14 cellular contexts compared by ENCODE assay signal in the genomic region with DNA sequence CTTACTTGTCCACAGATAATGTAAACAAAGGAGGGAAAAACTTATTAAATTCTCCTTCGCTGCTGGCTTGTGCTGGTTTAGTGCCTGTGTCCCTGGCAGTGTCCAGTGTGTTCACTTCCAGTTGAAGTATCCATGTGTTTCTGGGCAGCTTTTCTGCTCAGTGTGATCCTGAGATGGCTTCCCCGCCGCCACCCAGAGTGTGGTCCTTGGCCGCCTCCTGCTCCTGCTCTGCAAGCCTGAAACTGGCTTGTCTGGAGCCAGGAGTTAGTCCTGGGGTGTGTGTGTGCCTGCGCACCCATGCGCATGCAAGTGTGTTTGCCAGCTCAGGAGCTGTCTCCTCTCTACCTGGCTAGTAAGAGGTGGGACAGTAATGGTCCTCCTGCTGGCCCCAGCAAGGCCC. TPM values are rescaled to one million over a fixed set of nuclear protein-coding genes. Genes with fewer than 3 reads are reported as not detected.
DNase-seq lines count a peak whose midpoint lies in the region; ATAC-seq, FAIRE-seq and TF ChIP-seq lines count a peak whose summit lies in the region.
"Had no signal": no experiment of that assay in that cellular context is flagged by ENCODE, and none has a peak within 500 bp of the region (broad histone marks: within the 10 kb centered on the region; RNA-seq: fewer than 3 reads in every experiment).

No MANE protein-coding gene starts in this region.

- H4K20me1 ChIP-seq in HepG2 (ENCODE audit: insufficient read depth, low read length), result no peaks in the 10 kb centered on the region

- peaks cover 11 to 44% of the 10 kb centered on the region in 2 experiments; a peak in 4 of 5 replicates for H3K36me3 ChIP-seq in HepG2 (replicated peaks in 1 of 2; ENCODE audit: control insufficient read depth in 1 of 2, insufficient read depth in 2 of 2, low read length in 2 of 2)
- H3K36me3 ChIP-seq in right lobe of liver, result peaks cover 0 to 9% (median 0%) of the 10 kb centered on the region in 4 donors
- H3K36me3 ChIP-seq in prostate gland, result peaks cover 0 to 6% of the 10 kb centered on the region in 2 donors

- no peak for TF ChIP-seq EP300 in HepG2 (IDR thresholded peaks at IDR 0.05; ENCODE audit: low read depth in 2 of 2, low read length in 2 of 2)
- no peak for TF ChIP-seq EP300 in HepG2 (CRISPR knock-in tag; IDR thresholded peaks at IDR 0.05; ENCODE audit: borderline replicate concordance)

- POLR2A ChIA-PET in HepG2 (lab: Yijun Ruan, JAX), result no interaction called here

- DNase-seq in HepG2 (ENCODE audit: low spot score) (no peak), right lobe of liver (no peak), prostate gland (ENCODE audit: low spot score) (peak; percentile 34), occipital lobe (lab: John Stamatoyannopoulos, UW) (no peak)
- DNase-seq: ACHN; CD4-positive, CD25-positive, alpha-beta regulatory T cell; DMS53; HCEC 1CT; HFFc6 had no signal

- H2AFZ ChIP-seq in HepG2 (ENCODE audit: low read length), result no peak overlapping the region

- H3K27ac ChIP-seq in HepG2 (ENCODE audit: extremely low read length, insufficient read depth, low read length) (no peak overlapping the region), right lobe of liver (no peak overlapping the region), layer of hippocampus (ENCODE audit: low read depth, low read length) (peak overlapping the region; percentile 21), prostate gland (peak overlapping the region in 1 of 2 donors; percentile 24)
- H3K27ac ChIP-seq: BLaER1 treated with 17β-estradiol and CSF1 and Interleukin-3, amounts not matched to agents 10 nM and 100 nM had no signal

- intact Hi-C loops in HepG2 (cut with micrococcal nuclease; ENCODE audit: unreplicated experiment) (no loop called here), right lobe of liver (cut with DNase I) (no loop called here), prostate gland (cut with DNase I) (loop anchor here (10.0 kb wide), 1 partner anchor 250 kb away; no protein-coding TSS in a partner anchor)

- TF ChIP-seq CTCF in HepG2 (CRISPR knock-in tag; IDR thresholded peaks at IDR 0.05) (no peak), right lobe of liver (IDR thresholded peaks at IDR 0.05) (no peak), prostate gland (IDR thresholded peaks at IDR 0.05) (no peak)

- H3K27me3 ChIP-seq in HepG2 (ENCODE audit: control insufficient read depth in 1 of 2, insufficient read depth in 2 of 2, low read length in 2 of 2) (no peaks in the 10 kb centered on the region), right lobe of liver (no peaks in the 10 kb centered on the region), layer of hippocampus (ENCODE audit: control insufficient read depth, insufficient read depth, low read length) (no peaks in the 10 kb centered on the region), prostate gland (replicated peaks; ENCODE audit: insufficient read depth) (no peaks in the 10 kb centered on the region)
- H3K27me3 ChIP-seq: BLaER1 treated with 17β-estradiol and CSF1 and Interleukin-3, amounts not matched to agents 10 nM and 100 nM had no signal

- ATAC-seq in HepG2, result no peak; the same call in 2 of the 3 replicates
- ATAC-seq in right lobe of liver, result no peak
- no peak for ATAC-seq in HG03175 (IDR thresholded peaks at IDR 0.05; ENCODE audit: unreplicated experiment)
- ATAC-seq in HG03520 (IDR thresholded peaks at IDR 0.05; ENCODE audit: unreplicated experiment), result no peak

- no peak for FAIRE-seq in HepG2 (lab: Jason Lieb, UNC)
- FAIRE-seq: GM18507 had no signal

- H3K79me2 ChIP-seq in HepG2 (ENCODE audit: insufficient read depth, low read length), result no peaks in the 10 kb centered on the region

- TF ChIP-seq RAD21 in HepG2 (CRISPR knock-in tag; IDR thresholded peaks at IDR 0.05), result no peak

- no peak overlapping the region for H3K4me2 ChIP-seq in HepG2 (ENCODE audit: low read depth, low read length)
- H3K4me2 ChIP-seq: BLaER1 treated with 17β-estradiol and CSF1 and Interleukin-3, amounts not matched to agents 10 nM and 100 nM had no signal

- no peak overlapping the region for H3K9ac ChIP-seq in HepG2 (ENCODE audit: insufficient read depth, low read depth, low read length)
- H3K9ac ChIP-seq: BLaER1 treated with 17β-estradiol and CSF1 and Interleukin-3, amounts not matched to agents 10 nM and 100 nM had no signal

- no TSS peak for BruUV-seq in HepG2 (replicated peaks; lab: Mats Ljungman, UMichigan)

- H3K9me3 ChIP-seq in HepG2 (ENCODE audit: low read length) (no peaks in the 10 kb centered on the region), right lobe of liver (no peaks in the 10 kb centered on the region), prostate gland (no peaks in the 10 kb centered on the region)

- H3K4me1 ChIP-seq in HepG2 (ENCODE audit: insufficient read depth, low read length) (no peaks in the 10 kb centered on the region), right lobe of liver (no peaks in the 10 kb centered on the region), prostate gland (replicated peaks) (peaks cover 4% of the 10 kb centered on the region)

- CTCF ChIA-PET in HepG2 (lab: Yijun Ruan, JAX; ENCODE audit: low intra/inter-chr PET ratio, low total read pairs), result no interaction called here

- in situ Hi-C loops in HepG2 (cut with HindIII; ENCODE audit: extremely low pct_ligation_motif_present, low pct_unique_long_range_greater_than_20kb), result no loop called here

- 92% methylated on average over 6 of the region's 6 CpGs for WGBS in HepG2 (ENCODE audit: low lambda C conversion rate)
- WGBS in right lobe of liver (ENCODE audit: insufficient coverage, low coverage, low lambda C conversion rate, missing lambda C conversion rate), result 100% methylated on average over 3 of the region's 6 CpGs
- WGBS in prostate gland, result 43% methylated on average over 6 of the region's 6 CpGs

- no peak overlapping the region for H3K4me3 ChIP-seq in HepG2 (replicated peaks in 1 of 3; ENCODE audit: insufficient read depth in 1 of 3, low read depth in 2 of 3, low read length in 3 of 3)
- H3K4me3 ChIP-seq in right lobe of liver, result no peak overlapping the region
- no peak overlapping the region for H3K4me3 ChIP-seq in prostate gland
- H3K4me3 ChIP-seq: BLaER1 treated with 17β-estradiol and CSF1 and Interleukin-3, amounts not matched to agents 10 nM and 100 nM had no signal

- TF ChIP-seq POLR2A in HepG2 (IDR thresholded peaks at IDR 0.05; ENCODE audit: insufficient read depth in 1 of 2, low read depth in 2 of 2, low read length in 2 of 2) (no peak), right lobe of liver (IDR thresholded peaks at IDR 0.05) (no peak), prostate gland (IDR thresholded peaks at IDR 0.05) (no peak)

TF ChIP-seq in HepG2, 621 proteins besides CTCF, POLR2A, EP300 and RAD21:
- TF ChIP-seq FLYWCH1 (CRISPR knock-in tag; IDR thresholded peaks at IDR 0.05) (no peak), AGO2 (optimal IDR thresholded peaks at IDR 0.05; ENCODE audit: low read depth, low read length) (peak; percentile 39), PITX1 (CRISPR knock-in tag; IDR thresholded peaks at IDR 0.05) (no peak), SP1 (IDR thresholded peaks at IDR 0.05) (no peak), SP1 (CRISPR knock-in tag; IDR thresholded peaks at IDR 0.05) (no peak), RBM22 (optimal IDR thresholded peaks at IDR 0.05; ENCODE audit: low read length) (peak; percentile 80), SETDB1 (CRISPR knock-in tag; IDR thresholded peaks at IDR 0.05; ENCODE audit: borderline replicate concordance) (no peak), MXD4 (CRISPR knock-in tag; IDR thresholded peaks at IDR 0.05) (no peak), ZNF138 (CRISPR knock-in tag; IDR thresholded peaks at IDR 0.05; ENCODE audit: low read depth) (no peak), ZNF766 (CRISPR knock-in tag; IDR thresholded peaks at IDR 0.05; ENCODE audit: borderline replicate concordance) (no peak)
- TF ChIP-seq, protein P1, sequence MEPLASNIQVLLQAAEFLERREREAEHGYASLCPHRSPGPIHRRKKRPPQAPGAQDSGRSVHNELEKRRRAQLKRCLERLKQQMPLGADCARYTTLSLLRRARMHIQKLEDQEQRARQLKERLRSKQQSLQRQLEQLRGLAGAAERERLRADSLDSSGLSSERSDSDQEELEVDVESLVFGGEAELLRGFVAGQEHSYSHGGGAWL (CRISPR knock-in tag; IDR thresholded peaks at IDR 0.05), result no peak

RNA-seq across cellular contexts. Expression of gene BTBD3, which starts 7.2 kb away (rescaled TPM):
- total RNA-seq in HepG2 (2016; rRNA removed; fragmentation: Illumina TruSeq; extraction: Trizol), result 32.2 and 48.7 TPM in 2 replicates
- 7.9 and 10.0 TPM in 2 replicates for total RNA-seq in HepG2 (2016; cell fraction: cytosol; rRNA removed; fragmentation: Illumina TruSeq; extraction: Trizol; ENCODE audit: low read depth)
- total RNA-seq in HepG2 (2016; cell fraction: insoluble cytoplasmic fraction; rRNA removed; fragmentation: Illumina TruSeq; extraction: Trizol), result 31.9 and 48.3 TPM in 2 replicates
- 29.9 and 30.3 TPM in 2 replicates for total RNA-seq in HepG2 (2016; cell fraction: membrane; rRNA removed; fragmentation: Illumina TruSeq; extraction: Trizol)
- 45.4 and 45.9 TPM in 2 replicates for total RNA-seq in HepG2 (2016; cell fraction: nucleus; rRNA removed; fragmentation: Illumina TruSeq; extraction: Trizol)
- 35.2 and 41.8 TPM in 2 replicates for polyA plus RNA-seq in HepG2 (2011; rRNA removed)
- polyA plus RNA-seq in HepG2 (2011; cell fraction: cytosol; rRNA removed), result 29.3 and 34.4 TPM in 2 replicates
- 44.3 and 48.4 TPM in 2 replicates for polyA plus RNA-seq in HepG2 (2011; cell fraction: nucleus; rRNA removed)
- polyA plus RNA-seq in HepG2 (2012), result 22.4 and 25.6 TPM in 2 replicates
- polyA plus RNA-seq in HepG2 (2016; cell fraction: cytosol; fragmentation: Illumina TruSeq; extraction: Trizol; ENCODE audit: low read depth), result 1.9 and 2.4 TPM in 2 replicates
- polyA plus RNA-seq in HepG2 (2016; cell fraction: insoluble cytoplasmic fraction; fragmentation: Illumina TruSeq; extraction: Trizol; ENCODE audit: low read depth), result 35.0 and 37.4 TPM in 2 replicates
- 14.1 and 14.7 TPM in 2 replicates for polyA plus RNA-seq in HepG2 (2016; cell fraction: membrane; fragmentation: Illumina TruSeq; extraction: Trizol; ENCODE audit: low read depth)
- 46.5 and 48.4 TPM in 2 replicates for polyA plus RNA-seq in HepG2 (2016; cell fraction: nucleus; fragmentation: Illumina TruSeq; extraction: Trizol; ENCODE audit: insufficient read depth, low read depth)
- 122 and 306 TPM in 2 replicates for polyA minus RNA-seq in HepG2 (2011; rRNA and poly(A)+ RNA removed; ENCODE audit: low replicate concordance)
- polyA minus RNA-seq in HepG2 (2011; cell fraction: cytosol; rRNA and poly(A)+ RNA removed), result 33.3 and 38.3 TPM in 2 replicates
- polyA minus RNA-seq in HepG2 (2011; cell fraction: nucleus; rRNA and poly(A)+ RNA removed), result 160 and 161 TPM in 2 replicates
- total RNA-seq in right lobe of liver, result 10 to 100 TPM in 1 of 6 experiments, 1 to 10 TPM in 5; 7.3 to 11.1 (median 8.6) TPM
- 10 to 100 TPM; 36.2 to 84.9 TPM for total RNA-seq in prostate gland
- total RNA-seq in occipital lobe, result 46.5 TPM
